In genomic region chr14:98900721-98901272, GRCh38 we compare ENCODE assay signal across 25 cellular contexts.
A peak's percentile ranks its signal among the peaks of the same experiment; 100 is the strongest.
DNase-seq lines count a peak whose midpoint lies in the region; ATAC-seq and TF ChIP-seq lines count a peak whose summit lies in the region.
"Had no signal": no experiment of that assay in that cellular context is flagged by ENCODE, and none has a peak within 500 bp of the region (broad histone marks: within the 10 kb centered on the region; RNA-seq: fewer than 3 reads in every experiment).

No MANE protein-coding gene starts in this region.

- H2BK15ac ChIP-seq in neuronal stem cell (ENCODE audit: low read length) = no peak overlapping the region

- no peak for ATAC-seq in activated naive CD8-positive, alpha-beta T cell treated with anti-CD3 and anti-CD28 coated beads, Interleukin-2, amount 50 U/mL, for 24 hours
- ATAC-seq: HepG2 had no signal

- no peaks in the 10 kb centered on the region for H3K79me1 ChIP-seq in neuronal stem cell (ENCODE audit: low read depth, low read length)

- peak; percentile 34 for DNase-seq in NCI-H2171 treated with DMSO at 0.1 percent for 48 hours (lab: John Stamatoyannopoulos, UW)
- DNase-seq in NCI-H2171 (lab: John Stamatoyannopoulos, UW) = no peak
- peak; percentile 3 for DNase-seq in AG10803 (ENCODE audit: low read depth)
- DNase-seq in SW480 (ENCODE audit: low spot score) = peak; percentile 46
- no peak for DNase-seq in neuronal stem cell (ENCODE audit: low spot score)
- DNase-seq in dorsolateral prefrontal cortex = no peak
- no peak for DNase-seq in activated naive CD8-positive, alpha-beta T cell treated with anti-CD3 and anti-CD28 coated beads, Interleukin-2, amount 50 U/mL, for 24 hours
- DNase-seq in HAP-1 (ENCODE audit: low spot score in 2 of 2) = no peak
- DNase-seq: 8988T; CD4-positive, CD25-positive, alpha-beta regulatory T cell; DMS79; HFFc6; KBM-7; MM.1S; NCI-H1048; NCI-H1417 treated with DMSO at 0.1 percent for 48 hours; NCI-H187 treated with DMSO at 0.1 percent for 48 hours; NCI-H524 treated with DMSO at 0.1 percent for 48 hours; NCI-H82; SHP77; SW 1271 had no signal

- no peak overlapping the region for H2BK5ac ChIP-seq in neuronal stem cell (ENCODE audit: low read length)

- peak overlapping the region; percentile 32 for H3K18ac ChIP-seq in neuronal stem cell (ENCODE audit: low read length)

- intact Hi-C loops in dorsolateral prefrontal cortex (cut with DNase I) = no loop called here

- H3K4me3 ChIP-seq in AG10803 (ENCODE audit: low read length) = no peak overlapping the region
- H3K4me3 ChIP-seq in neuronal stem cell (ENCODE audit: low read length in 2 of 2) = no peak overlapping the region
- no peak overlapping the region for H3K4me3 ChIP-seq in dorsolateral prefrontal cortex
- H3K4me3 ChIP-seq in HAP-1 = no peak overlapping the region
- H3K4me3 ChIP-seq: SK-N-MC had no signal

- no peak overlapping the region for H3K14ac ChIP-seq in neuronal stem cell (ENCODE audit: low read length)

- no peak overlapping the region for H2BK120ac ChIP-seq in neuronal stem cell (ENCODE audit: low read depth, low read length)

- peak overlapping the region; percentile 64 for H2BK12ac ChIP-seq in neuronal stem cell (ENCODE audit: low read length)

- no peak overlapping the region for H3K9ac ChIP-seq in neuronal stem cell (ENCODE audit: low read depth, low read length, poor library complexity)

- no peaks in the 10 kb centered on the region for H3K9me3 Mint-ChIP-seq in activated naive CD8-positive, alpha-beta T cell treated with anti-CD3 and anti-CD28 coated beads, Interleukin-2, amount 50 U/mL, for 24 hours

- in situ Hi-C loops in HAP-1 (cut with MboI; ENCODE audit: low sequenced_read_pairs) = no loop called here

- no peak overlapping the region for H3K4ac ChIP-seq in neuronal stem cell (ENCODE audit: low read length)

- WGBS in neuronal stem cell (ENCODE audit: extremely low coverage in 2 of 2, insufficient read length in 2 of 2, insufficient replicate concordance in 1 of 2), 2 donors = no CpG with 5 or more reads among the region's 6 CpGs

- no peaks in the 10 kb centered on the region for H3K9me3 ChIP-seq in neuronal stem cell (replicated peaks in 1 of 2; ENCODE audit: control insufficient read depth in 2 of 2, insufficient read depth in 1 of 2, low read depth in 1 of 2, low read length in 2 of 2)
- H3K9me3 ChIP-seq in HAP-1 = no peaks in the 10 kb centered on the region

- no peaks in the 10 kb centered on the region for H3K27me3 Mint-ChIP-seq in activated naive CD8-positive, alpha-beta T cell treated with anti-CD3 and anti-CD28 coated beads, Interleukin-2, amount 50 U/mL, for 24 hours
- H3K27me3 Mint-ChIP-seq: B cell had no signal

- H3K27me3 ChIP-seq in neuronal stem cell (ENCODE audit: control insufficient read depth in 3 of 3, insufficient read depth in 3 of 3, low read depth in 1 of 3, low read length in 3 of 3) (no peaks in the 10 kb centered on the region), dorsolateral prefrontal cortex (peaks cover 0 to 25% (median 3%) of the 10 kb centered on the region in 45 donors), HAP-1 (ENCODE audit: low read depth) (no peaks in the 10 kb centered on the region)

- H3K4me1 ChIP-seq in neuronal stem cell (ENCODE audit: control insufficient read depth in 2 of 2, insufficient read depth in 1 of 2, low read depth in 1 of 2, low read length in 2 of 2) = peaks cover 0 to 3% of the 10 kb centered on the region in 2 donors
- peaks cover 7% of the 10 kb centered on the region for H3K4me1 ChIP-seq in HAP-1

- H4K8ac ChIP-seq in neuronal stem cell (ENCODE audit: low read depth, low read length) = no peak overlapping the region

- no peaks in the 10 kb centered on the region for H3K36me3 ChIP-seq in neuronal stem cell (replicated peaks in 1 of 2; ENCODE audit: control insufficient read depth in 2 of 2, insufficient read depth in 2 of 2, low read length in 2 of 2)
- no peaks in the 10 kb centered on the region for H3K36me3 ChIP-seq in HAP-1 (replicated peaks)

- no peaks in the 10 kb centered on the region for H3K4me1 Mint-ChIP-seq in activated naive CD8-positive, alpha-beta T cell treated with anti-CD3 and anti-CD28 coated beads, Interleukin-2, amount 50 U/mL, for 24 hours
- H3K4me1 Mint-ChIP-seq: B cell had no signal

- H2AK5ac ChIP-seq in neuronal stem cell (ENCODE audit: low read depth, low read length) = no peak overlapping the region

- TF ChIP-seq CTCF in AG10803 (conservative IDR thresholded peaks at IDR 0.05; ENCODE audit: low read length) (no peak), dorsolateral prefrontal cortex (IDR thresholded peaks at IDR 0.05 in 54 of 56, conservative IDR thresholded peaks at IDR 0.05 in 2 of 56; ENCODE audit: low read depth in 1 of 56, partially characterized antibody in 56 of 56) (no peak)

- H2AFZ ChIP-seq in neuronal stem cell (ENCODE audit: low read length) = no peak overlapping the region

- no peak overlapping the region for H3K27ac Mint-ChIP-seq in activated naive CD8-positive, alpha-beta T cell treated with anti-CD3 and anti-CD28 coated beads, Interleukin-2, amount 50 U/mL, for 24 hours
- H3K27ac Mint-ChIP-seq: B cell, HFFc6 had no signal

- no peak overlapping the region for H3K4me2 ChIP-seq in neuronal stem cell (ENCODE audit: insufficient read depth, low read length, poor library complexity, severe bottlenecking)

- no peak overlapping the region for H3K23ac ChIP-seq in neuronal stem cell (ENCODE audit: low read depth, low read length, poor library complexity)

- no peak overlapping the region for H4K91ac ChIP-seq in neuronal stem cell (ENCODE audit: low read depth, low read length, poor library complexity)

- no peaks in the 10 kb centered on the region for H3K36me3 Mint-ChIP-seq in activated naive CD8-positive, alpha-beta T cell treated with anti-CD3 and anti-CD28 coated beads, Interleukin-2, amount 50 U/mL, for 24 hours (ENCODE audit: low read depth)
- H3K36me3 Mint-ChIP-seq: CD4-positive, CD25-positive, alpha-beta regulatory T cell had no signal

- H3K4me3 Mint-ChIP-seq in activated naive CD8-positive, alpha-beta T cell treated with anti-CD3 and anti-CD28 coated beads, Interleukin-2, amount 50 U/mL, for 24 hours = no peak overlapping the region
- H3K4me3 Mint-ChIP-seq: B cell; CD4-positive, CD25-positive, alpha-beta regulatory T cell; HFFc6 had no signal

- H3K27ac ChIP-seq in neuronal stem cell (replicated peaks; ENCODE audit: low read length) (no peak overlapping the region), dorsolateral prefrontal cortex (no peak overlapping the region)
- H3K27ac ChIP-seq: HL-60, SK-N-MC had no signal

Comparison
In these comparisons a context has a peak if more than half of its experiments do, and no peak if none do; other contexts are left out.
1. DNase-seq: peak in NCI-H2171 treated with DMSO at 0.1 percent for 48 hours (single experiment), AG10803 (single experiment) and SW480 (single experiment); none in NCI-H2171 (single experiment), neuronal stem cell (single experiment), dorsolateral prefrontal cortex (0 of 10), activated naive CD8-positive, alpha-beta T cell treated with anti-CD3 and anti-CD28 coated beads, Interleukin-2, amount 50 U/mL, for 24 hours (single experiment) and HAP-1 (0 of 2).